ENCODE assay signal across 11 cellular contexts in genomic region chr11:12160231-12160630, GRCh38. TPM values are rescaled to one million over a fixed set of nuclear protein-coding genes. Genes with fewer than 3 reads are reported as not detected.
A peak's percentile ranks its signal among the peaks of the same experiment; 100 is the strongest.
DNase-seq lines count a peak whose midpoint lies in the region; ATAC-seq, FAIRE-seq and TF ChIP-seq lines count a peak whose summit lies in the region.
"Had no signal": no experiment of that assay in that cellular context is flagged by ENCODE, and none has a peak within 500 bp of the region (broad histone marks: within the 10 kb centered on the region; RNA-seq: fewer than 3 reads in every experiment).

No MANE protein-coding gene starts in this region.

- no peak overlapping the region for H3K9ac ChIP-seq in PC-3 (ENCODE audit: low read length)
- no peak overlapping the region for H3K9ac ChIP-seq in rectal smooth muscle tissue (ENCODE audit: low read length)

- WGBS in esophagus muscularis mucosa = 86% methylated on average over 6 of the region's 6 CpGs
- WGBS in pancreas, 2 donors = 97% methylated on average over 6 of the region's 6 CpGs

- H3K9me3 ChIP-seq in AG04450 (ENCODE audit: control insufficient read depth, insufficient read depth, low read length) (no peaks in the 10 kb centered on the region), PC-3 (ENCODE audit: low read length) (no peaks in the 10 kb centered on the region), esophagus muscularis mucosa (no peaks in the 10 kb centered on the region), pancreas (no peaks in the 10 kb centered on the region)
- H3K9me3 ChIP-seq: right lobe of liver had no signal

- no peaks in the 10 kb centered on the region for H3K9me2 ChIP-seq in PC-3 (replicated peaks; ENCODE audit: low read length)

- no peak for ATAC-seq in PC-3
- no peak for ATAC-seq in pancreas

- peak overlapping the region; percentile 80 for H3K27ac ChIP-seq in AG04450 (ENCODE audit: low read depth, low read length)
- H3K27ac ChIP-seq in PC-3 (ENCODE audit: low read length) = peak overlapping the region; percentile 48
- peak overlapping the region; percentile 87 to 91 (median 90) for H3K27ac ChIP-seq in esophagus muscularis mucosa (replicated peaks in 1 of 4)
- peak overlapping the region; percentile 84 for H3K27ac ChIP-seq in rectal smooth muscle tissue (ENCODE audit: low read depth, low read length)
- peak overlapping the region in 1 of 4 donors; percentile 31 for H3K27ac ChIP-seq in pancreas
- H3K27ac ChIP-seq: right lobe of liver, SK-N-MC had no signal

- H3K4me2 ChIP-seq in PC-3 (ENCODE audit: low read length) = no peak overlapping the region

- DNase-seq in AG04450 (ENCODE audit: low read depth, low spot score) (no peak), PC-3 (no peak), esophagus muscularis mucosa (ENCODE audit: extremely low spot score) (no peak), GM20000 (ENCODE audit: low spot score) (no peak), pancreas (no peak), NCI-H2107 (lab: John Stamatoyannopoulos, UW) (no peak), midbrain (lab: John Stamatoyannopoulos, UW) (no peak)
- DNase-seq: NCI-H510A treated with DMSO at 0.1 percent for 48 hours, right lobe of liver had no signal

- peaks cover 49% of the 10 kb centered on the region for H3K4me1 ChIP-seq in PC-3 (ENCODE audit: insufficient read depth, low read length)
- H3K4me1 ChIP-seq in esophagus muscularis mucosa = peaks cover 73 to 99% (median 97%) of the 10 kb centered on the region in 4 donors
- H3K4me1 ChIP-seq in rectal smooth muscle tissue (ENCODE audit: control insufficient read depth, insufficient read depth, low read length) = peaks cover 80% of the 10 kb centered on the region
- H3K4me1 ChIP-seq in pancreas = peaks cover 0 to 5% (median 4%) of the 10 kb centered on the region in 3 donors
- H3K4me1 ChIP-seq: right lobe of liver had no signal

- peaks cover 16% of the 10 kb centered on the region; the same call in 1 of the 2 replicates for H3K36me3 ChIP-seq in PC-3 (ENCODE audit: low read depth, low read length)
- peaks cover 0 to 18% (median 12%) of the 10 kb centered on the region in 4 donors for H3K36me3 ChIP-seq in esophagus muscularis mucosa
- no peaks in the 10 kb centered on the region for H3K36me3 ChIP-seq in rectal smooth muscle tissue (ENCODE audit: control insufficient read depth, insufficient read depth, low read length)
- H3K36me3 ChIP-seq in pancreas = no peaks in the 10 kb centered on the region

- peaks cover 3% of the 10 kb centered on the region for H3F3A ChIP-seq in PC-3 (ENCODE audit: low read length, unreplicated experiment)

- POLR2A ChIA-PET in AG04450 (lab: Yijun Ruan, JAX) (interaction anchor here (0.6 to 1.2 kb wide), 2 partner anchors 22 to 54 kb away, joined by 3 read pairs; no protein-coding TSS in a partner anchor), PC-3 (lab: Charles Lee; ENCODE audit: unreplicated experiment) (no interaction called here)

- no peak overlapping the region for H2AFZ ChIP-seq in PC-3 (ENCODE audit: low read length)

- peaks cover 27% of the 10 kb centered on the region for H3K79me2 ChIP-seq in PC-3 (ENCODE audit: low read length)

- no peak for TF ChIP-seq POLR2A in esophagus muscularis mucosa (IDR thresholded peaks at IDR 0.05; ENCODE audit: low read depth)

- H3K4me3 ChIP-seq in AG04450 (ENCODE audit: low read depth, low read length) (peak overlapping the region; percentile 29; the same call in 1 of the 2 replicates), PC-3 (ENCODE audit: low read length) (no peak overlapping the region), esophagus muscularis mucosa (no peak overlapping the region), rectal smooth muscle tissue (ENCODE audit: low read length) (no peak overlapping the region), pancreas (no peak overlapping the region)
- H3K4me3 ChIP-seq: right lobe of liver, SK-N-MC had no signal

- no peaks in the 10 kb centered on the region for H4K20me1 ChIP-seq in PC-3 (ENCODE audit: low read length)

- no TSS peak for BruUV-seq in PC-3 (replicated peaks; lab: Mats Ljungman, UMichigan)

- FAIRE-seq in pancreas (lab: Jason Lieb, UNC) = no peak

- no peak for TF ChIP-seq EP300 in esophagus muscularis mucosa (IDR thresholded peaks at IDR 0.05)

- no peak for TF ChIP-seq CTCF in AG04450 (IDR thresholded peaks at IDR 0.05; ENCODE audit: low read depth, low read length)
- TF ChIP-seq CTCF in PC-3 (conservative IDR thresholded peaks at IDR 0.05; ENCODE audit: low read depth, low read length) = no peak
- TF ChIP-seq CTCF in esophagus muscularis mucosa (IDR thresholded peaks at IDR 0.05) = no peak
- no peak for TF ChIP-seq CTCF in GM20000 (IDR thresholded peaks at IDR 0.05; ENCODE audit: extremely low read depth, missing control alignments)
- TF ChIP-seq CTCF in pancreas (IDR thresholded peaks at IDR 0.05) = no peak

- CTCF ChIA-PET in AG04450 (lab: Charles Lee) = interaction anchor here (1.0 to 1.3 kb wide), 2 partner anchors 41 to 129 kb away, joined by 3 to 5 read pairs; no protein-coding TSS in a partner anchor
- CTCF ChIA-PET in PC-3 (lab: Charles Lee) = no interaction called here

- intact Hi-C loops in PC-3 (cut with micrococcal nuclease) = loop anchor here (5.0 kb wide), 2 partner anchors 48 to 73 kb away; partner anchors contain the start of gene MICAL2
- intact Hi-C loops in esophagus muscularis mucosa (cut with DNase I) = loop anchor here (10.0 kb wide), 1 partner anchor 75 kb away; no protein-coding TSS in a partner anchor
- intact Hi-C loops in pancreas (cut with DNase I) = no loop called here

- H3K27me3 ChIP-seq in AG04450 (ENCODE audit: control insufficient read depth, insufficient read depth, low read length) = no peaks in the 10 kb centered on the region
- no peaks in the 10 kb centered on the region for H3K27me3 ChIP-seq in PC-3 (ENCODE audit: low read length)
- no peaks in the 10 kb centered on the region for H3K27me3 ChIP-seq in esophagus muscularis mucosa
- H3K27me3 ChIP-seq in rectal smooth muscle tissue (ENCODE audit: control insufficient read depth, insufficient read depth, low read length) = no peaks in the 10 kb centered on the region
- H3K27me3 ChIP-seq in pancreas = no peaks in the 10 kb centered on the region
- H3K27me3 ChIP-seq: right lobe of liver had no signal

RNA-seq across cellular contexts. Expression of gene MICAL2, which starts 49.8 kb away (rescaled TPM):
- polyA plus RNA-seq in AG04450 (2011; rRNA removed) = 171 and 222 TPM in 2 replicates
- polyA minus RNA-seq in AG04450 (2011; rRNA and poly(A)+ RNA removed) = 389 and 460 TPM in 2 replicates
- total RNA-seq in PC-3 (2014; rRNA removed) = 50.1 and 62.9 TPM in 2 replicates
- total RNA-seq in esophagus muscularis mucosa = 100 to 1,000 TPM; 195 to 499 (median 259) TPM
- 10 to 100 TPM; 20.4 to 38.8 (median 27.1) TPM for total RNA-seq in pancreas
- 1 to 10 TPM; 4.8 to 5.4 TPM for polyA plus RNA-seq in pancreas

Comparison
In these comparisons a context has a peak if more than half of its experiments do, and no peak if none do; other contexts are left out.
1. intact Hi-C loops: an anchor here in PC-3 (5.0 kb wide) and esophagus muscularis mucosa (10.0 kb wide); none called in pancreas.